Comparison of ENCODE assay signal across 10 cellular contexts in the genomic region with DNA sequence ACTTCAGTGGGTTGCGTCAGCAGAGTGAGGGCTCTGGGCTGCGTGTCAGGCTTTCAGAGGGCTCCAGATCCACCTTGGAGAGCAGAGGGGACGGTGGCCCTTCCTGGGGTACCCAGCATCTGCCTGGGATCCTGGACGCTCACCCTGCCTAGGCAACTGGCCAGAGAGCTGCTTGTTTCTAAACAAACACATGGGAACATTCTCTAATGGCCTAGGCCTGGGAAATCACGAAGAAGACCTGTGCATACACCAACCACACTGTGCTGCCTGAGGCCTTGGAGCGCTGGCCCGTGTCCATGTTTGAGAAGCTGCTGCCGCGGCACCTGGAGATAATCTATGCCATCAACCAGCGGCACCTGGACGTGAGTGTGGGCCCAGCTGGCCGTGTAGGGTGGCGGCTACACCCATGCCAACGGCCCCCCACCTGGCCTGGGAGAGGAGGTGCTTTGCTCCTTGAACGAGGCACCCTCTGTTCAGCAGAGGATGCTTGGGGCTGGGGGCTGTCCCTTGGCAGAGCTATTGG. TPM values are rescaled to one million over a fixed set of nuclear protein-coding genes. Genes with fewer than 3 reads are reported as not detected.
DNase-seq lines count a peak whose midpoint lies in the region; ATAC-seq lines count a peak whose summit lies in the region.
"Had no signal": no experiment of that assay in that cellular context is flagged by ENCODE, and none has a peak within 500 bp of the region (broad histone marks: within the 10 kb centered on the region; RNA-seq: fewer than 3 reads in every experiment).

No MANE protein-coding gene starts in this region.

- H3K9me2 ChIP-seq in Karpas-422 (replicated peaks; ENCODE audit: insufficient read depth, low read length), result no peaks in the 10 kb centered on the region

- no peaks in the 10 kb centered on the region for H3K9me3 Mint-ChIP-seq in activated T-helper 1 cell treated with anti-CD3 and anti-CD28 coated beads, Interleukin-12 subunit alpha, Interleukin-12 subunit beta, Interleukin-2, Interleukin-4 antibody, amounts not matched to agents 30 ng/mL and 10 ng/mL and 1 ng/mL, durations not matched to agents 14 hours and 24 hours and 36 hours

- H3K4me1 Mint-ChIP-seq in activated T-helper 1 cell treated with anti-CD3 and anti-CD28 coated beads, Interleukin-12 subunit alpha, Interleukin-12 subunit beta, Interleukin-2, Interleukin-4 antibody, amounts not matched to agents 30 ng/mL and 10 ng/mL and 1 ng/mL, durations not matched to agents 14 hours and 24 hours and 36 hours (ENCODE audit: low read depth), result no peaks in the 10 kb centered on the region

- H3K27me3 Mint-ChIP-seq in activated T-helper 1 cell treated with anti-CD3 and anti-CD28 coated beads, Interleukin-12 subunit alpha, Interleukin-12 subunit beta, Interleukin-2, Interleukin-4 antibody, amounts not matched to agents 30 ng/mL and 10 ng/mL and 1 ng/mL, durations not matched to agents 14 hours and 24 hours and 36 hours (ENCODE audit: insufficient read depth), result no peaks in the 10 kb centered on the region

- H3K4me3 Mint-ChIP-seq in activated T-helper 1 cell treated with anti-CD3 and anti-CD28 coated beads, Interleukin-12 subunit alpha, Interleukin-12 subunit beta, Interleukin-2, Interleukin-4 antibody, amounts not matched to agents 30 ng/mL and 10 ng/mL and 1 ng/mL, durations not matched to agents 14 hours and 24 hours and 36 hours, result no peak overlapping the region

- H3K9ac ChIP-seq in Karpas-422 (ENCODE audit: low read length), result no peak overlapping the region

- H3K27ac Mint-ChIP-seq in activated T-helper 1 cell treated with anti-CD3 and anti-CD28 coated beads, Interleukin-12 subunit alpha, Interleukin-12 subunit beta, Interleukin-2, Interleukin-4 antibody, amounts not matched to agents 30 ng/mL and 10 ng/mL and 1 ng/mL, durations not matched to agents 14 hours and 24 hours and 36 hours, result no peak overlapping the region

- peaks cover 54% of the 10 kb centered on the region; the same call in 1 of the 2 replicates for H4K20me1 ChIP-seq in Karpas-422 (ENCODE audit: insufficient read depth, low read depth, low read length)

- H3K4me2 ChIP-seq in Karpas-422 (ENCODE audit: low read depth, low read length, poor library complexity, severe bottlenecking), result no peak overlapping the region

- H3K36me3 ChIP-seq in Karpas-422 (ENCODE audit: insufficient read depth, low read length), result peaks cover 28% of the 10 kb centered on the region

- peaks cover 7% of the 10 kb centered on the region for H3K36me3 Mint-ChIP-seq in activated T-helper 1 cell treated with anti-CD3 and anti-CD28 coated beads, Interleukin-12 subunit alpha, Interleukin-12 subunit beta, Interleukin-2, Interleukin-4 antibody, amounts not matched to agents 30 ng/mL and 10 ng/mL and 1 ng/mL, durations not matched to agents 14 hours and 24 hours and 36 hours (ENCODE audit: low read depth)

- ATAC-seq in sciatic nerve, result no peak

- H3K27ac ChIP-seq in Karpas-422 (ENCODE audit: low read length), result peak overlapping the region; percentile 86
- H3K27ac ChIP-seq: SJSA1 had no signal

- H3K4me3 ChIP-seq in Karpas-422 (ENCODE audit: low read length), result no peak overlapping the region
- H3K4me3 ChIP-seq: SJSA1 had no signal

- H2AFZ ChIP-seq in Karpas-422 (ENCODE audit: low read length), result no peak overlapping the region

- DNase-seq in Karpas-422 (no peak), NCI-H526 (lab: John Stamatoyannopoulos, UW) (peak; percentile 78 to 91), cardiac septum (ENCODE audit: low spot score) (peak; percentile 71), sciatic nerve (ENCODE audit: low spot score) (peak; percentile 54), OCI-M2 (lab: John Stamatoyannopoulos, UW; ENCODE audit: unreplicated experiment) (no peak), GM19238 (ENCODE audit: insufficient read length, low spot score) (no peak)
- no peak for DNase-seq in activated T-helper 1 cell treated with anti-CD3 and anti-CD28 coated beads, Interleukin-12 subunit alpha, Interleukin-12 subunit beta, Interleukin-2, Interleukin-4 antibody, amounts not matched to agents 30 ng/mL and 10 ng/mL and 1 ng/mL, durations not matched to agents 14 hours and 24 hours and 36 hours (ENCODE audit: low spot score)
- DNase-seq: activated CD4-positive, alpha-beta T cell treated with anti-CD3 and anti-CD28 coated beads for 4 hours; MM.1S had no signal

- H3K4me1 ChIP-seq in Karpas-422 (ENCODE audit: low read length), result peaks cover 29% of the 10 kb centered on the region
- H3K4me1 ChIP-seq: SJSA1 had no signal

- intact Hi-C loops in cardiac septum (cut with DNase I) (no loop called here), sciatic nerve (cut with DNase I) (no loop called here)
- intact Hi-C loops in activated T-helper 1 cell treated with anti-CD3 and anti-CD28 coated beads, Interleukin-12 subunit alpha, Interleukin-12 subunit beta, Interleukin-2, Interleukin-4 antibody, amounts not matched to agents 30 ng/mL and 10 ng/mL and 1 ng/mL, durations not matched to agents 14 hours and 24 hours and 36 hours (cut with micrococcal nuclease), result no loop called here

- H3K9me3 ChIP-seq in Karpas-422 (ENCODE audit: low read length), result no peaks in the 10 kb centered on the region
- H3K9me3 ChIP-seq: SJSA1 had no signal

- H3K27me3 ChIP-seq in Karpas-422 (ENCODE audit: low read length), result no peaks in the 10 kb centered on the region
- H3K27me3 ChIP-seq: SJSA1 had no signal

- no peaks in the 10 kb centered on the region for H3K79me2 ChIP-seq in Karpas-422 (ENCODE audit: low read length)

RNA-seq across cellular contexts. Expression of a gene that starts 32.2 kb away (rescaled TPM):
- total RNA-seq in Karpas-422 (2014; rRNA removed; shearing (Covaris generic); ENCODE audit: low replicate concordance), result 188 and 302 TPM in 2 replicates
- total RNA-seq in cardiac septum, result 386 TPM
- 37.9 TPM for total RNA-seq in sciatic nerve
- total RNA-seq in activated T-helper 1 cell treated with anti-CD3 and anti-CD28 coated beads, Interleukin-12 subunit alpha, Interleukin-12 subunit beta, Interleukin-2, Interleukin-4 antibody, amounts not matched to agents 30 ng/mL and 10 ng/mL and 1 ng/mL, durations not matched to agents 14 hours and 24 hours and 36 hours, result 36.8 and 38.5 TPM in 2 replicates

Comparison
In these comparisons a context has a peak if more than half of its experiments do, and no peak if none do; other contexts are left out.
1. DNase-seq: peak in NCI-H526 (2 of 2), cardiac septum (single experiment) and sciatic nerve (single experiment); none in Karpas-422 (single experiment), activated T-helper 1 cell treated with anti-CD3 and anti-CD28 coated beads, Interleukin-12 subunit alpha, Interleukin-12 subunit beta, Interleukin-2, Interleukin-4 antibody, amounts not matched to agents 30 ng/mL and 10 ng/mL and 1 ng/mL, durations not matched to agents 14 hours and 24 hours and 36 hours (single experiment), OCI-M2 (single experiment) and GM19238 (single experiment).